10 cellular contexts compared by ENCODE assay signal in the genomic region with DNA sequence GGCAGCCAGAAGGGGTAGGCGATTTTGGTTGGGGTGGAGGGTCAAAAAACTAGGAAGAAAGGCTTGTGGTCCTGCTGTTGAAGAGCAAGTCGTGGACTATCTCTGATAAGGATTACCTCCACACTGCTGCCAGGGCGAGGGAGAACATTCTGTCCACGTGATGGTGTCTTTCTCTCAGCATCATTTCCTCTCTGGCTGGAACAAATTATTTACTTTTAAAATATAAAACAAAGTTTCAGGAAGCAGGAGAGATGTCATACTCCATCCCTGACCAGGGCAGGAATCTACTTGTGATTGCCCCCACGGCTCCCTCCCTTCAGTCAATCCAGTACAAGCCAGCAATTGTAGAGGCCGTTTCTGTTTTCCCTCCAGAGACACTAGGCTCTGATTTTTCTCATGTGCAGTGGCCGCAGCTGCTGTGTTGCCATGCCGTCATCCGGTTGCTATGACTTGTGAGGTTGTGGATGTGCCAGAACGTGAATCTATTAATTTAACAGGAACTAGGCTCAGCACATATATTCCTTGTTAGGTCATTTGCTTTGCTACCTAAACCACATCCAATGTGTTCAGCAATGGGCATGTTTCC.
DNase-seq lines count a peak whose midpoint lies in the region; ATAC-seq and TF ChIP-seq lines count a peak whose summit lies in the region.
"Had no signal": no experiment of that assay in that cellular context is flagged by ENCODE, and none has a peak within 500 bp of the region (broad histone marks: within the 10 kb centered on the region; RNA-seq: fewer than 3 reads in every experiment).

No MANE protein-coding gene starts in this region.

- no peaks in the 10 kb centered on the region for H3K4me1 ChIP-seq in endodermal cell (ENCODE audit: control insufficient read depth, insufficient read depth, low read length)

- H3K36me3 ChIP-seq in endodermal cell (ENCODE audit: control insufficient read depth, insufficient read depth, low read length) = no peaks in the 10 kb centered on the region

- WGBS in endodermal cell (ENCODE audit: insufficient coverage in 1 of 2, insufficient read length in 1 of 2), 2 experiments = 76 to 92% methylated on average over 6 to 10 of the region's 10 CpGs

- no peaks in the 10 kb centered on the region for H3K27me3 Mint-ChIP-seq in activated T-cell treated with anti-CD3 and anti-CD28 coated beads, Interleukin-2, amount 50 U/mL, for 24 hours
- peaks cover 32% of the 10 kb centered on the region for H3K27me3 Mint-ChIP-seq in endodermal cell (ENCODE audit: insufficient read depth)
- H3K27me3 Mint-ChIP-seq: activated B cell treated with CpG ODN at 0.5 μM for 24 hours had no signal

- H3K4me3 ChIP-seq in endodermal cell (ENCODE audit: low read length) = no peak overlapping the region

- peak overlapping the region; percentile 57 for H3K27ac Mint-ChIP-seq in activated T-cell treated with anti-CD3 and anti-CD28 coated beads, Interleukin-2, amount 50 U/mL, for 24 hours
- H3K27ac Mint-ChIP-seq in endodermal cell = no peak overlapping the region

- H3K36me3 Mint-ChIP-seq in activated T-cell treated with anti-CD3 and anti-CD28 coated beads, Interleukin-2, amount 50 U/mL, for 24 hours (ENCODE audit: low read depth) = peaks cover 14% of the 10 kb centered on the region
- H3K36me3 Mint-ChIP-seq in endodermal cell (ENCODE audit: low read depth) = no peaks in the 10 kb centered on the region

- no peak overlapping the region for H3K9ac ChIP-seq in endodermal cell (ENCODE audit: extremely low read depth, low read length, poor library complexity, severe bottlenecking)

- H3K4me1 Mint-ChIP-seq in activated T-cell treated with anti-CD3 and anti-CD28 coated beads, Interleukin-2, amount 50 U/mL, for 24 hours (ENCODE audit: low read depth) = peaks cover 34% of the 10 kb centered on the region
- H3K4me1 Mint-ChIP-seq in endodermal cell = peaks cover 27% of the 10 kb centered on the region

- H3K27ac ChIP-seq in endodermal cell (ENCODE audit: low read depth, low read length) = peak overlapping the region; percentile 14

- no peaks in the 10 kb centered on the region for H3K9me3 Mint-ChIP-seq in activated T-cell treated with anti-CD3 and anti-CD28 coated beads, Interleukin-2, amount 50 U/mL, for 24 hours
- H3K9me3 Mint-ChIP-seq in endodermal cell = no peaks in the 10 kb centered on the region
- H3K9me3 Mint-ChIP-seq: activated B cell treated with CpG ODN at 0.5 μM for 24 hours had no signal

- no peaks in the 10 kb centered on the region for H3K9me3 ChIP-seq in endodermal cell (ENCODE audit: control insufficient read depth, low read length)

- H3K27me3 ChIP-seq in endodermal cell (ENCODE audit: control insufficient read depth, insufficient read depth, low read length, poor library complexity, severe bottlenecking) = no peaks in the 10 kb centered on the region

- H3K4me3 Mint-ChIP-seq in activated T-cell treated with anti-CD3 and anti-CD28 coated beads, Interleukin-2, amount 50 U/mL, for 24 hours = no peak overlapping the region
- no peak overlapping the region for H3K4me3 Mint-ChIP-seq in endodermal cell
- H3K4me3 Mint-ChIP-seq: activated B cell treated with CpG ODN at 0.5 μM for 24 hours had no signal

- ATAC-seq in HG02763 (IDR thresholded peaks at IDR 0.05; ENCODE audit: unreplicated experiment) = no peak
- ATAC-seq in GM21423 (IDR thresholded peaks at IDR 0.05; ENCODE audit: unreplicated experiment) = no peak
- no peak for ATAC-seq in GM18858 (IDR thresholded peaks at IDR 0.05; ENCODE audit: unreplicated experiment)

- DNase-seq in activated T-cell treated with anti-CD3 and anti-CD28 coated beads, Interleukin-2, amount 50 U/mL, for 24 hours = no peak
- DNase-seq in activated T-cell treated with anti-CD3 and anti-CD28 coated beads, Interleukin-2, amount 50 U/mL, for 48 hours = no peak
- DNase-seq in endodermal cell (no peak), mucosa of gallbladder (ENCODE audit: low spot score) (peak; percentile 69), ureter (ENCODE audit: low spot score) (peak; percentile 69)
- DNase-seq: activated B cell treated with CpG ODN at 0.5 μM for 24 hours, AML-193 had no signal

- TF ChIP-seq CTCF in endodermal cell (conservative IDR thresholded peaks at IDR 0.05) = no peak

Comparison
In these comparisons a context has a peak if more than half of its experiments do, and no peak if none do; other contexts are left out.
1. DNase-seq: peak in mucosa of gallbladder (single experiment) and ureter (single experiment); none in activated T-cell treated with anti-CD3 and anti-CD28 coated beads, Interleukin-2, amount 50 U/mL, for 24 hours (single experiment), activated T-cell treated with anti-CD3 and anti-CD28 coated beads, Interleukin-2, amount 50 U/mL, for 48 hours (0 of 2) and endodermal cell (single experiment).